Comparison of ENCODE assay signal across 15 cellular contexts in the genomic region with DNA sequence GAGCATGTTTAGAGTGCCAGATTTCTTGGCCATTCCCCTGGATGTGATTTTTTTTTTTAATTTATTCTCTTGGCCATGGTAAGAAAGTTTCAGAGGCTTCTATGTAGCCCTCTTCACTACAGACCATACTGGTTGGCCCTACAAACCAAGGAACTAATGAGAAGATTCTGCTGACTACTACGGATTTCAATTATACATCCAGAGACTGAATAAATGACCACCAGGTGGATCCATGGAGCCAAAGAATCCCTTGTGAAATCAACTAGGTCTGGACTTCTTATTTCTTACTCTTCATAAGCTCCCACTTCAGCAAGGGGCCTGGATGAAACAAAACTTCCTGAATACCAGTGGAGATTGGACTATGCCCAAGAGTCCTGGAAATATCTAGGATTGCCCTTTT. TPM values are rescaled to one million over a fixed set of nuclear protein-coding genes. Genes with fewer than 3 reads are reported as not detected.
DNase-seq lines count a peak whose midpoint lies in the region; TF ChIP-seq lines count a peak whose summit lies in the region.
"Had no signal": no experiment of that assay in that cellular context is flagged by ENCODE, and none has a peak within 500 bp of the region (broad histone marks: within the 10 kb centered on the region; RNA-seq: fewer than 3 reads in every experiment).

No MANE protein-coding gene starts in this region.

- H3K27ac ChIP-seq in left ventricle myocardium inferior (replicated peaks) = no peak overlapping the region
- no peak overlapping the region for H3K27ac ChIP-seq in right atrium auricular region
- no peak overlapping the region for H3K27ac ChIP-seq in endodermal cell (ENCODE audit: low read depth, low read length)
- H3K27ac ChIP-seq in Karpas-422 (ENCODE audit: low read length) = no peak overlapping the region
- H3K27ac ChIP-seq: gastroesophageal sphincter, neural progenitor cell had no signal

- intact Hi-C loops in left ventricle myocardium inferior (cut with micrococcal nuclease) = no loop called here

- peaks cover 7% of the 10 kb centered on the region for H3K9me3 Mint-ChIP-seq in endodermal cell
- H3K9me3 Mint-ChIP-seq: activated naive CD8-positive, alpha-beta T cell treated with anti-CD3 and anti-CD28 coated beads, Interleukin-2, amount 10 ng/mL, durations not matched to agents 7 days and 5 days; dendritic cell treated with granulocyte-macrophage colony-stimulating factor and Interleukin-4, amounts not matched to agents 40 ng/mL and 50 ng/mL, for 4 days had no signal

- H3K4me3 Mint-ChIP-seq in endodermal cell = no peak overlapping the region
- H3K4me3 Mint-ChIP-seq: activated naive CD8-positive, alpha-beta T cell treated with anti-CD3 and anti-CD28 coated beads, Interleukin-2, amount 10 ng/mL, durations not matched to agents 7 days and 5 days; dendritic cell treated with granulocyte-macrophage colony-stimulating factor and Interleukin-4, amounts not matched to agents 40 ng/mL and 50 ng/mL, for 4 days; neural progenitor cell had no signal

- H3K36me3 ChIP-seq in left ventricle myocardium inferior = no peaks in the 10 kb centered on the region
- no peaks in the 10 kb centered on the region for H3K36me3 ChIP-seq in right atrium auricular region
- no peaks in the 10 kb centered on the region for H3K36me3 ChIP-seq in endodermal cell (ENCODE audit: control insufficient read depth, insufficient read depth, low read length)
- H3K36me3 ChIP-seq in Karpas-422 (ENCODE audit: insufficient read depth, low read length) = no peaks in the 10 kb centered on the region
- H3K36me3 ChIP-seq: gastroesophageal sphincter, neural progenitor cell had no signal

- H3K4me2 ChIP-seq in Karpas-422 (ENCODE audit: low read depth, low read length, poor library complexity, severe bottlenecking) = no peak overlapping the region
- H3K4me2 ChIP-seq: neural progenitor cell had no signal

- no peaks in the 10 kb centered on the region for H3K9me2 ChIP-seq in Karpas-422 (replicated peaks; ENCODE audit: insufficient read depth, low read length)

- peaks cover 4% of the 10 kb centered on the region for H3K36me3 Mint-ChIP-seq in endodermal cell (ENCODE audit: low read depth)
- H3K36me3 Mint-ChIP-seq: neural progenitor cell had no signal

- H3K79me2 ChIP-seq in Karpas-422 (ENCODE audit: low read length) = no peaks in the 10 kb centered on the region

- H3K9ac ChIP-seq in endodermal cell (ENCODE audit: extremely low read depth, low read length, poor library complexity, severe bottlenecking) (no peak overlapping the region), Karpas-422 (ENCODE audit: low read length) (no peak overlapping the region)
- H3K9ac ChIP-seq: neural progenitor cell had no signal

- no peak overlapping the region for H2AFZ ChIP-seq in Karpas-422 (ENCODE audit: low read length)
- H2AFZ ChIP-seq: neural progenitor cell had no signal

- H3K27me3 ChIP-seq in left ventricle myocardium inferior (ENCODE audit: low read depth) (no peaks in the 10 kb centered on the region), right atrium auricular region (no peaks in the 10 kb centered on the region), endodermal cell (ENCODE audit: control insufficient read depth, insufficient read depth, low read length, poor library complexity, severe bottlenecking) (no peaks in the 10 kb centered on the region), Karpas-422 (ENCODE audit: low read length) (no peaks in the 10 kb centered on the region)
- H3K27me3 ChIP-seq: neural progenitor cell had no signal

- H3K4me3 ChIP-seq in left ventricle myocardium inferior (no peak overlapping the region), right atrium auricular region (no peak overlapping the region), endodermal cell (ENCODE audit: low read length) (no peak overlapping the region), Karpas-422 (ENCODE audit: low read length) (no peak overlapping the region)
- H3K4me3 ChIP-seq: gastroesophageal sphincter, neural progenitor cell had no signal

- WGBS in endodermal cell (ENCODE audit: insufficient coverage in 1 of 2, insufficient read length in 1 of 2), 2 experiments = 89 to 92% methylated on average over 1 of the region's 1 CpG

- H3K9me3 ChIP-seq in left ventricle myocardium inferior (replicated peaks) (no peaks in the 10 kb centered on the region), right atrium auricular region (no peaks in the 10 kb centered on the region), endodermal cell (ENCODE audit: control insufficient read depth, low read length) (no peaks in the 10 kb centered on the region), Karpas-422 (ENCODE audit: low read length) (no peaks in the 10 kb centered on the region)
- H3K9me3 ChIP-seq: gastroesophageal sphincter had no signal

- H3K4me1 ChIP-seq in left ventricle myocardium inferior (no peaks in the 10 kb centered on the region), right atrium auricular region (no peaks in the 10 kb centered on the region), endodermal cell (ENCODE audit: control insufficient read depth, insufficient read depth, low read length) (no peaks in the 10 kb centered on the region), Karpas-422 (ENCODE audit: low read length) (no peaks in the 10 kb centered on the region)
- H3K4me1 ChIP-seq: gastroesophageal sphincter, neural progenitor cell had no signal

- H4K20me1 ChIP-seq in Karpas-422 (ENCODE audit: insufficient read depth, low read depth, low read length) = no peaks in the 10 kb centered on the region

- no peaks in the 10 kb centered on the region for H3K27me3 Mint-ChIP-seq in endodermal cell (ENCODE audit: insufficient read depth)

- no peaks in the 10 kb centered on the region for H3K4me1 Mint-ChIP-seq in endodermal cell
- H3K4me1 Mint-ChIP-seq: activated naive CD8-positive, alpha-beta T cell treated with anti-CD3 and anti-CD28 coated beads, Interleukin-2, amount 10 ng/mL, durations not matched to agents 7 days and 5 days had no signal

- DNase-seq in left ventricle myocardium inferior (no peak), right atrium auricular region (ENCODE audit: low spot score) (no peak), NCI-H460 (ENCODE audit: extremely low read depth, low read depth) (peak; percentile 25), endodermal cell (no peak), NCI-H2081 treated with DMSO at 0.1 percent for 48 hours (lab: John Stamatoyannopoulos, UW) (no peak), Karpas-422 (no peak), cerebellum (ENCODE audit: low spot score) (no peak)
- DNase-seq in NK-92 treated with Interleukin-12 subunit alpha and Interleukin-12 subunit beta, amount 100 ng/mL, for 24 hours (lab: John Stamatoyannopoulos, UW) = no peak
- DNase-seq: activated naive CD8-positive, alpha-beta T cell treated with anti-CD3 and anti-CD28 coated beads, Interleukin-2, amount 10 ng/mL, durations not matched to agents 7 days and 5 days; left cardiac atrium; NCI-H1694 treated with DMSO at 0.1 percent for 48 hours; OCI-M1 had no signal

- H3K27ac Mint-ChIP-seq in endodermal cell = no peak overlapping the region
- H3K27ac Mint-ChIP-seq: activated naive CD8-positive, alpha-beta T cell treated with anti-CD3 and anti-CD28 coated beads, Interleukin-2, amount 10 ng/mL, durations not matched to agents 7 days and 5 days; dendritic cell treated with granulocyte-macrophage colony-stimulating factor and Interleukin-4, amounts not matched to agents 40 ng/mL and 50 ng/mL, for 4 days; neural progenitor cell had no signal

- TF ChIP-seq CTCF in left ventricle myocardium inferior (IDR thresholded peaks at IDR 0.05; ENCODE audit: borderline replicate concordance) = peak; percentile 35
- peak in 1 of 2 donors; percentile 35 for TF ChIP-seq CTCF in right atrium auricular region (IDR thresholded peaks at IDR 0.05)
- TF ChIP-seq CTCF in endodermal cell (conservative IDR thresholded peaks at IDR 0.05) = peak; percentile 62

RNA-seq across cellular contexts. Expression of a gene that starts 27.6 kb away (rescaled TPM):
- total RNA-seq in left ventricle myocardium inferior (56.1 TPM), right atrium auricular region (10 to 100 TPM; 36.7 to 54.9 TPM), endodermal cell (10 to 100 TPM; 27.3 to 28.6 TPM), cerebellum (15.8 TPM)
- total RNA-seq in NCI-H460 (2014; rRNA removed; shearing (Covaris generic)) = 30.4 and 37.6 TPM in 2 replicates
- polyA plus RNA-seq in NCI-H460 (2014; cell fraction: nucleus; rRNA removed) = 17.2 and 20.5 TPM in 2 replicates
- polyA plus RNA-seq in endodermal cell (2013, experiment 1 of 2) = 22.2 TPM
- 21.0 TPM for polyA plus RNA-seq in endodermal cell (2013, experiment 2 of 2)
- total RNA-seq in Karpas-422 (2014; rRNA removed; shearing (Covaris generic); ENCODE audit: low replicate concordance) = 23.1 and 30.2 TPM in 2 replicates
